ENCODE assay signal across 8 cellular contexts in genomic region chr4:25441519-25442117, GRCh38.
DNase-seq lines count a peak whose midpoint lies in the region; ATAC-seq, FAIRE-seq and TF ChIP-seq lines count a peak whose summit lies in the region.

No MANE protein-coding gene starts in this region.

- H3K27me3 Mint-ChIP-seq in astrocyte (ENCODE audit: low read depth, unreplicated experiment) (peaks cover 21% of the 10 kb centered on the region), immature natural killer cell (ENCODE audit: low read depth in 3 of 3) (peaks cover 0 to 2% (median 1%) of the 10 kb centered on the region in 3 donors), CD14-positive monocyte (ENCODE audit: low read depth in 3 of 3) (peaks cover 0 to 8% (median under 1%) of the 10 kb centered on the region in 3 donors)

- H3K27ac Mint-ChIP-seq in astrocyte (ENCODE audit: unreplicated experiment), result no peak overlapping the region
- H3K27ac Mint-ChIP-seq in immature natural killer cell, result no peak overlapping the region
- peak overlapping the region in 1 of 7 donors; percentile 21 for H3K27ac Mint-ChIP-seq in CD14-positive monocyte

- in situ Hi-C loops in Caki2 (cut with HindIII; ENCODE audit: low pct_unique_long_range_greater_than_20kb, low sequenced_read_pairs), result loop anchor here (5.0 kb wide), 1 partner anchor 326 kb away; no protein-coding TSS in a partner anchor

- H3K4me1 Mint-ChIP-seq in astrocyte (ENCODE audit: low read depth, unreplicated experiment) (no peaks in the 10 kb centered on the region), immature natural killer cell (no peaks in the 10 kb centered on the region), CD14-positive monocyte (no peaks in the 10 kb centered on the region)

- ATAC-seq in stimulated activated naive CD8-positive, alpha-beta T cell treated with anti-CD3 and anti-CD28 coated beads, Interleukin-15, Interleukin-2, amounts not matched to agents 100 U/mL and 50 U/mL, for 24 hours, result peak; percentile 55

- FAIRE-seq in astrocyte (lab: Jason Lieb, UNC), result no peak

- no peak overlapping the region for H3K9ac ChIP-seq in astrocyte (ENCODE audit: low read length)

- CTCF ChIA-PET in HEK293T (lab: Yijun Ruan, JAX), result interaction anchor here (0.5 to 4.1 kb wide), 7 partner anchors 20 to 553 kb away, joined by 3 to 31 read pairs (median 3); no protein-coding TSS in a partner anchor

- intact Hi-C loops in CD14-positive monocyte (cut with micrococcal nuclease), result loop anchor here in 1 of 2 donors (5.0 kb wide), 1 partner anchor 326 kb away; no protein-coding TSS in a partner anchor

- no peak overlapping the region for H3K27ac ChIP-seq in astrocyte (ENCODE audit: low read depth, low read length)

- no peak overlapping the region for H3K4me3 Mint-ChIP-seq in astrocyte (ENCODE audit: unreplicated experiment)
- H3K4me3 Mint-ChIP-seq in immature natural killer cell, result no peak overlapping the region
- H3K4me3 Mint-ChIP-seq in CD14-positive monocyte, result no peak overlapping the region

- H3K36me3 ChIP-seq in astrocyte (ENCODE audit: insufficient read depth, low read length), result no peaks in the 10 kb centered on the region

- no peaks in the 10 kb centered on the region for H4K20me1 ChIP-seq in astrocyte (ENCODE audit: insufficient read depth, low read length)

- no peaks in the 10 kb centered on the region for H3K79me2 ChIP-seq in astrocyte (ENCODE audit: insufficient read depth, low read length)

- peak; percentile 58 for DNase-seq in Caki2 (ENCODE audit: low read depth)
- peak; percentile 61 for DNase-seq in HEK293T (ENCODE audit: extremely low spot score)
- DNase-seq in NCI-H510A (lab: John Stamatoyannopoulos, UW), result peak; percentile 51
- DNase-seq in astrocyte (ENCODE audit: low read depth), result peak; percentile 36
- DNase-seq in iPS DF 19.7 (ENCODE audit: low read depth, low spot score), result peak; percentile 40
- peak; percentile 30 for DNase-seq in stimulated activated naive CD8-positive, alpha-beta T cell treated with anti-CD3 and anti-CD28 coated beads, Interleukin-15, Interleukin-2, amounts not matched to agents 100 U/mL and 50 U/mL, for 24 hours
- DNase-seq in immature natural killer cell, result no peak
- no peak for DNase-seq in CD14-positive monocyte (ENCODE audit: low spot score)

- no peaks in the 10 kb centered on the region for H3K36me3 Mint-ChIP-seq in astrocyte (ENCODE audit: low read depth, unreplicated experiment)
- peaks cover 0 to 4% (median 3%) of the 10 kb centered on the region in 3 donors for H3K36me3 Mint-ChIP-seq in immature natural killer cell
- no peaks in the 10 kb centered on the region for H3K36me3 Mint-ChIP-seq in CD14-positive monocyte

- H3K9me3 Mint-ChIP-seq in astrocyte (ENCODE audit: unreplicated experiment), result no peaks in the 10 kb centered on the region
- peaks cover 0 to 7% (median under 1%) of the 10 kb centered on the region in 6 donors for H3K9me3 Mint-ChIP-seq in immature natural killer cell
- H3K9me3 Mint-ChIP-seq in CD14-positive monocyte, result no peaks in the 10 kb centered on the region

- no peaks in the 10 kb centered on the region for H3K4me1 ChIP-seq in astrocyte (ENCODE audit: insufficient read depth, low read length)

- H2AFZ ChIP-seq in astrocyte (ENCODE audit: low read depth, low read length), result no peak overlapping the region

- no peaks in the 10 kb centered on the region for H3K27me3 ChIP-seq in astrocyte (ENCODE audit: insufficient read depth, low read length)

- POLR2A ChIA-PET in HEK293T (lab: Yijun Ruan, JAX), result no interaction called here

- no peak overlapping the region for H3K4me3 ChIP-seq in astrocyte (ENCODE audit: insufficient read depth, low read depth, low read length)

- no peaks in the 10 kb centered on the region for H3K9me3 ChIP-seq in astrocyte (ENCODE audit: insufficient read depth, low read depth, low read length)

- no peak overlapping the region for H3K4me2 ChIP-seq in astrocyte (ENCODE audit: low read length)

- TF ChIP-seq CTCF in astrocyte (IDR thresholded peaks at IDR 0.05; ENCODE audit: insufficient read depth, low read depth, low read length) (peak; percentile 87), CD14-positive monocyte (IDR thresholded peaks at IDR 0.05) (no peak)

TF ChIP-seq in HEK293T, 16 proteins besides CTCF, POLR2A, EP300 and RAD21:
- TF ChIP-seq ELF4 (IDR thresholded peaks at IDR 0.05) (no peak), FOXA1 (IDR thresholded peaks at IDR 0.05) (no peak), FOXK2 (IDR thresholded peaks at IDR 0.05) (no peak), CTBP1 (IDR thresholded peaks at IDR 0.05; ENCODE audit: borderline replicate concordance) (no peak), FOXM1 (IDR thresholded peaks at IDR 0.05; ENCODE audit: borderline replicate concordance) (no peak), SP1 (IDR thresholded peaks at IDR 0.05) (no peak), TARDBP (IDR thresholded peaks at IDR 0.05) (no peak), LEF1 (IDR thresholded peaks at IDR 0.05; ENCODE audit: borderline replicate concordance) (no peak), NFRKB (IDR thresholded peaks at IDR 0.05) (no peak), PKNOX1 (IDR thresholded peaks at IDR 0.05) (no peak), SUZ12 (IDR thresholded peaks at IDR 0.05) (no peak), BHLHE40 (IDR thresholded peaks at IDR 0.05; ENCODE audit: borderline replicate concordance) (no peak), L3MBTL2 (conservative IDR thresholded peaks at IDR 0.05) (no peak)

Comparison
In these comparisons a context has a peak if more than half of its experiments do, and no peak if none do; other contexts are left out.
1. DNase-seq: peak in Caki2 (single experiment), HEK293T (single experiment), NCI-H510A (single experiment), astrocyte (single experiment), iPS DF 19.7 (single experiment) and stimulated activated naive CD8-positive, alpha-beta T cell treated with anti-CD3 and anti-CD28 coated beads, Interleukin-15, Interleukin-2, amounts not matched to agents 100 U/mL and 50 U/mL, for 24 hours (single experiment); none in immature natural killer cell (0 of 3) and CD14-positive monocyte (single experiment).